8 cellular contexts compared by ENCODE assay signal in the genomic region with DNA sequence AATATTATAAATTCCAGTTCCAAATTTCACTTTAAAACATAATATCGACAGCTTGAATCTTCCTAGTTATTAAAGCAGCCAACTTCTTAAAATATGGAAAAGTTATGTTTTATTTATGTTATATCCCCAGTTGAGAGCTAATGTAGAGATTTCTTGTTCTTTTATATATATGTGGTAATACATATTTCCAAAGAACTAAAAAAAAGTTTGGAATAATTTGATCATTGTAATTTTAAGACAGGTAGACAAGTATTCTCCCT. TPM values are rescaled to one million over a fixed set of nuclear protein-coding genes. Genes with fewer than 3 reads are reported as not detected.
A peak's percentile ranks its signal among the peaks of the same experiment; 100 is the strongest.
DNase-seq lines count a peak whose midpoint lies in the region; ATAC-seq and FAIRE-seq lines count a peak whose summit lies in the region.

No MANE protein-coding gene starts in this region.

- no peak overlapping the region for H3K27ac ChIP-seq in stomach smooth muscle (ENCODE audit: low read length)

- intact Hi-C loops in activated CD4-positive, alpha-beta T cell treated with anti-CD3 and anti-CD28 coated beads, Interleukin-2, amount 10 ng/mL, durations not matched to agents 24 days and 14 days (cut with micrococcal nuclease), result loop anchor here (1.0 to 5.0 kb wide), 6 partner anchors 8 to 1845 kb away; a partner anchor contains a TSS

- peaks cover 3 to 6% of the 10 kb centered on the region in 2 donors for H3K27me3 ChIP-seq in stomach smooth muscle (ENCODE audit: control insufficient read depth in 1 of 2, insufficient read depth in 2 of 2, low read length in 2 of 2)

- H3K9me3 Mint-ChIP-seq in activated CD4-positive, alpha-beta T cell treated with anti-CD3 and anti-CD28 coated beads, Interleukin-2, amount 10 ng/mL, durations not matched to agents 24 days and 14 days, result no peaks in the 10 kb centered on the region
- H3K9me3 Mint-ChIP-seq in activated naive CD8-positive, alpha-beta T cell treated with anti-CD3 and anti-CD28 coated beads for 36 hours, result no peaks in the 10 kb centered on the region

- ATAC-seq in GM19328 (IDR thresholded peaks at IDR 0.05; ENCODE audit: unreplicated experiment), result no peak
- no peak for ATAC-seq in GM18502 (IDR thresholded peaks at IDR 0.05; ENCODE audit: poor library complexity, unreplicated experiment)

- peaks cover 39% of the 10 kb centered on the region for H3K4me1 Mint-ChIP-seq in activated CD4-positive, alpha-beta T cell treated with anti-CD3 and anti-CD28 coated beads, Interleukin-2, amount 10 ng/mL, durations not matched to agents 24 days and 14 days
- peaks cover 28% of the 10 kb centered on the region for H3K4me1 Mint-ChIP-seq in activated naive CD8-positive, alpha-beta T cell treated with anti-CD3 and anti-CD28 coated beads for 36 hours

- peak overlapping the region; percentile 83 to 86 for H3K4me3 ChIP-seq in stomach smooth muscle (ENCODE audit: low read length in 2 of 2)

- DNase-seq in activated CD4-positive, alpha-beta T cell treated with anti-CD3 and anti-CD28 coated beads, Interleukin-2, amount 10 ng/mL, durations not matched to agents 24 days and 14 days, result no peak
- DNase-seq in activated CD4-positive, alpha-beta T cell treated with anti-CD3 and anti-CD28 coated beads, Interleukin-2, amount 50 U/mL, for 48 hours, result no peak
- no peak for DNase-seq in activated naive CD8-positive, alpha-beta T cell treated with anti-CD3 and anti-CD28 coated beads for 36 hours
- no peak for DNase-seq in superior temporal gyrus (ENCODE audit: extremely low spot score)

- peak overlapping the region; percentile 86 for H3K27ac Mint-ChIP-seq in activated CD4-positive, alpha-beta T cell treated with anti-CD3 and anti-CD28 coated beads, Interleukin-2, amount 10 ng/mL, durations not matched to agents 24 days and 14 days
- no peak overlapping the region for H3K27ac Mint-ChIP-seq in activated naive CD8-positive, alpha-beta T cell treated with anti-CD3 and anti-CD28 coated beads for 36 hours

- peaks cover 11% of the 10 kb centered on the region for H3K4me1 ChIP-seq in stomach smooth muscle (ENCODE audit: control insufficient read depth, insufficient read depth, low read length)

- peaks cover 51% of the 10 kb centered on the region for H3K27me3 Mint-ChIP-seq in activated CD4-positive, alpha-beta T cell treated with anti-CD3 and anti-CD28 coated beads, Interleukin-2, amount 10 ng/mL, durations not matched to agents 24 days and 14 days
- peaks cover 87% of the 10 kb centered on the region for H3K27me3 Mint-ChIP-seq in activated naive CD8-positive, alpha-beta T cell treated with anti-CD3 and anti-CD28 coated beads for 36 hours

- no peaks in the 10 kb centered on the region for H3K9me3 ChIP-seq in stomach smooth muscle (ENCODE audit: control insufficient read depth in 2 of 2, low read length in 2 of 2)

- H3K4me3 Mint-ChIP-seq in activated CD4-positive, alpha-beta T cell treated with anti-CD3 and anti-CD28 coated beads, Interleukin-2, amount 10 ng/mL, durations not matched to agents 24 days and 14 days, result peak overlapping the region; percentile 99
- H3K4me3 Mint-ChIP-seq in activated naive CD8-positive, alpha-beta T cell treated with anti-CD3 and anti-CD28 coated beads for 36 hours, result peak overlapping the region; percentile 93

- peak; percentile 27 for FAIRE-seq in islet of Langerhans (lab: Jason Lieb, UNC)

- H3K36me3 ChIP-seq in stomach smooth muscle (ENCODE audit: control insufficient read depth in 2 of 2, insufficient read depth in 2 of 2, low read length in 2 of 2), result no peaks in the 10 kb centered on the region

- peak overlapping the region; percentile 37 to 66 for H3K9ac ChIP-seq in stomach smooth muscle (ENCODE audit: low read length in 2 of 2)

- peaks cover 5% of the 10 kb centered on the region for H3K36me3 Mint-ChIP-seq in activated CD4-positive, alpha-beta T cell treated with anti-CD3 and anti-CD28 coated beads, Interleukin-2, amount 10 ng/mL, durations not matched to agents 24 days and 14 days (ENCODE audit: low read depth)
- no peaks in the 10 kb centered on the region for H3K36me3 Mint-ChIP-seq in activated naive CD8-positive, alpha-beta T cell treated with anti-CD3 and anti-CD28 coated beads for 36 hours

RNA-seq across cellular contexts. Expression of a gene that starts 0.8 kb away (rescaled TPM):
- total RNA-seq in activated CD4-positive, alpha-beta T cell treated with anti-CD3 and anti-CD28 coated beads, Interleukin-2, amount 10 ng/mL, durations not matched to agents 24 days and 14 days, result 72.3 and 77.0 TPM in 2 replicates
- total RNA-seq in activated naive CD8-positive, alpha-beta T cell treated with anti-CD3 and anti-CD28 coated beads for 36 hours, result 10 to 100 TPM; 41.7 to 46.1 TPM

RNA-seq across cellular contexts. Expression of a gene that starts 54.9 kb away (rescaled TPM):
- total RNA-seq in activated CD4-positive, alpha-beta T cell treated with anti-CD3 and anti-CD28 coated beads, Interleukin-2, amount 10 ng/mL, durations not matched to agents 24 days and 14 days, result 100 and 108 TPM in 2 replicates
- 10 to 100 TPM; 94.1 to 98.1 TPM for total RNA-seq in activated naive CD8-positive, alpha-beta T cell treated with anti-CD3 and anti-CD28 coated beads for 36 hours
